In the genomic region with DNA sequence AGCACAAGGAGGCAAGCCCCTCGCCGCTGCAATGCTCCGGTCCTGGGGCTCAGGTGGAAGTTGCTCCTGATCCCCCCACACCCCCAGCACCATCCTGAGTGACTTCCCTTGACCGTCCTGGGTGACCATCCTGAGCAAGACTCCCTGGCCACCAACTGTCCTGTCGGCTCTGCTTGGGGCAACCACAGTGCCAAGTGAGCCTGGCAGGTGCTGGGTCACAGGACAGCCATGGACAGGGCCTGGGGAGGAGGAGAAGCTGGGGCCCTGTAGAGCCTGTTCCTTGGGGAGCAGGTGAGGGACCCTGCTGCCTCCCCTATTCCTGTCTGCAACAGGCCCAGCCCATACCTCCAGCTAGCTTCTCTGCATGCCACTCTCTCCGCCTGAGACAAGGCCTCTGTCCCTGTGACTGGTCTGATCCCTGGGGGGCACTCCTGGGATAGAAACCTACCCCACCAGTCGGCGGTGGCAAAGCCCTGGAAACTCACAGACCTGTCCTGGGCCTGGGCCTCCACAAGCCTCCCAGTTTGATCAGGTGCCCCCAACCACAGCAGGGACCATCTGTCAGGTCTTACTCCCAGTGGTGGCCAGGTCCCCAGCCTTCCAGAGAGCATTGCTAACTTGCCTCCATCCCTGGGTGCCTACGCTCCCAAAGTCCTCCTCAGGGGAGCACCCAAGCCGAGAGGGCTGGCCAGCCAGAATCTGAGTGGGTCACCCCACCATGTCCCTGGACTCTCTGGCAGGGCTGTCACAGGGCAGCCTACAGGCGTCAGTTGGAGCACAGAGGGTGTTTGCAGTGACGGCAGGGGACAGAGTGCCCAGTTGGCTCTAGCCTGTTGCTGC, we compare ENCODE assay signal across 9 cellular contexts.
DNase-seq lines count a peak whose midpoint lies in the region; ATAC-seq and TF ChIP-seq lines count a peak whose summit lies in the region.
"Had no signal": no experiment of that assay in that cellular context is flagged by ENCODE, and none has a peak within 500 bp of the region (broad histone marks: within the 10 kb centered on the region; RNA-seq: fewer than 3 reads in every experiment).

No MANE protein-coding gene starts in this region.

- WGBS in right lobe of liver (ENCODE audit: insufficient coverage, low coverage, low lambda C conversion rate, missing lambda C conversion rate) = 20% methylated on average over 1 of the region's 12 CpGs

- DNase-seq in NOMO-1 treated with dmso at 0.1 percent for 144 hours (lab: John Stamatoyannopoulos, UW; ENCODE audit: unreplicated experiment) (peak; percentile 71), NOMO-1 (lab: John Stamatoyannopoulos, UW; ENCODE audit: unreplicated experiment in 2 of 2) (no peak), cardiac fibroblast (ENCODE audit: low read depth in 2 of 2) (no peak), right lobe of liver (peak; percentile 48 to 85 (median 81)), NCI-H2227 treated with DMSO at 0.1 percent for 48 hours (lab: John Stamatoyannopoulos, UW) (no peak), SK-N-DZ (ENCODE audit: low spot score) (no peak)

- H3K27ac ChIP-seq in right lobe of liver (peak overlapping the region; percentile 84 to 94 (median 89)), subcutaneous abdominal adipose tissue (ENCODE audit: low read depth, low read length) (peak overlapping the region; percentile 87)
- H3K27ac ChIP-seq: cardiac muscle cell had no signal

- H3K4me3 ChIP-seq in cardiac fibroblast (replicated peaks in 1 of 2; ENCODE audit: low read depth in 2 of 2, low read length in 2 of 2) (peak overlapping the region; percentile 43 to 57), right lobe of liver (peak overlapping the region; percentile 52 to 66 (median 60)), subcutaneous abdominal adipose tissue (ENCODE audit: low read depth in 1 of 5, low read length in 5 of 5) (peak overlapping the region; percentile 65 to 82 (median 74))

- intact Hi-C loops in right lobe of liver (cut with DNase I) = no loop called here

- H3K9me3 ChIP-seq in right lobe of liver = no peaks in the 10 kb centered on the region
- H3K9me3 ChIP-seq in subcutaneous abdominal adipose tissue (ENCODE audit: control insufficient read depth in 5 of 5, low read length in 5 of 5) = no peaks in the 10 kb centered on the region

- no peaks in the 10 kb centered on the region for H3K36me3 ChIP-seq in right lobe of liver
- peaks cover 0 to 10% (median 6%) of the 10 kb centered on the region in 5 donors for H3K36me3 ChIP-seq in subcutaneous abdominal adipose tissue (ENCODE audit: control insufficient read depth in 5 of 5, insufficient read depth in 5 of 5, low read length in 5 of 5)
- H3K36me3 ChIP-seq: cardiac muscle cell had no signal

- peak overlapping the region; percentile 58 to 95 (median 92) for H3K9ac ChIP-seq in subcutaneous abdominal adipose tissue (ENCODE audit: low read length in 5 of 5)

- H3K4me1 ChIP-seq in right lobe of liver = peaks cover 0 to 34% (median 18%) of the 10 kb centered on the region in 4 donors
- H3K4me1 ChIP-seq in subcutaneous abdominal adipose tissue (ENCODE audit: control insufficient read depth in 5 of 5, insufficient read depth in 5 of 5, low read length in 5 of 5) = peaks cover 18 to 84% (median 78%) of the 10 kb centered on the region in 5 donors

- TF ChIP-seq CTCF in cardiac fibroblast (IDR thresholded peaks at IDR 0.05; ENCODE audit: low read depth, low read length) = no peak
- TF ChIP-seq CTCF in right lobe of liver (IDR thresholded peaks at IDR 0.05) = no peak

- peak; percentile 32 for TF ChIP-seq POLR2A in right lobe of liver (IDR thresholded peaks at IDR 0.05)

- ATAC-seq in right lobe of liver = peak; percentile 46 to 71 (median 60)
- no peak for ATAC-seq in activated CD4-positive, CD25-positive, alpha-beta regulatory T cell treated with anti-CD3 and anti-CD28 coated beads, Interleukin-2, amount 50 U/mL, for 24 hours

- no peaks in the 10 kb centered on the region for H3K27me3 ChIP-seq in right lobe of liver
- H3K27me3 ChIP-seq in subcutaneous abdominal adipose tissue (ENCODE audit: control insufficient read depth in 5 of 5, insufficient read depth in 4 of 5, low read length in 5 of 5) = no peaks in the 10 kb centered on the region

Comparison
In these comparisons a context has a peak if more than half of its experiments do, and no peak if none do; other contexts are left out.
1. DNase-seq: peak in NOMO-1 treated with dmso at 0.1 percent for 144 hours (single experiment) and right lobe of liver (3 of 3); none in NOMO-1 (0 of 2), cardiac fibroblast (0 of 2), NCI-H2227 treated with DMSO at 0.1 percent for 48 hours (single experiment) and SK-N-DZ (single experiment).
2. ATAC-seq: peak in right lobe of liver (4 of 4); none in activated CD4-positive, CD25-positive, alpha-beta regulatory T cell treated with anti-CD3 and anti-CD28 coated beads, Interleukin-2, amount 50 U/mL, for 24 hours (0 of 2).
3. Peak in every context shown above with its lines, with median percentiles within 50 percentile points of each other: H3K4me3 ChIP-seq.